In the genomic region with DNA sequence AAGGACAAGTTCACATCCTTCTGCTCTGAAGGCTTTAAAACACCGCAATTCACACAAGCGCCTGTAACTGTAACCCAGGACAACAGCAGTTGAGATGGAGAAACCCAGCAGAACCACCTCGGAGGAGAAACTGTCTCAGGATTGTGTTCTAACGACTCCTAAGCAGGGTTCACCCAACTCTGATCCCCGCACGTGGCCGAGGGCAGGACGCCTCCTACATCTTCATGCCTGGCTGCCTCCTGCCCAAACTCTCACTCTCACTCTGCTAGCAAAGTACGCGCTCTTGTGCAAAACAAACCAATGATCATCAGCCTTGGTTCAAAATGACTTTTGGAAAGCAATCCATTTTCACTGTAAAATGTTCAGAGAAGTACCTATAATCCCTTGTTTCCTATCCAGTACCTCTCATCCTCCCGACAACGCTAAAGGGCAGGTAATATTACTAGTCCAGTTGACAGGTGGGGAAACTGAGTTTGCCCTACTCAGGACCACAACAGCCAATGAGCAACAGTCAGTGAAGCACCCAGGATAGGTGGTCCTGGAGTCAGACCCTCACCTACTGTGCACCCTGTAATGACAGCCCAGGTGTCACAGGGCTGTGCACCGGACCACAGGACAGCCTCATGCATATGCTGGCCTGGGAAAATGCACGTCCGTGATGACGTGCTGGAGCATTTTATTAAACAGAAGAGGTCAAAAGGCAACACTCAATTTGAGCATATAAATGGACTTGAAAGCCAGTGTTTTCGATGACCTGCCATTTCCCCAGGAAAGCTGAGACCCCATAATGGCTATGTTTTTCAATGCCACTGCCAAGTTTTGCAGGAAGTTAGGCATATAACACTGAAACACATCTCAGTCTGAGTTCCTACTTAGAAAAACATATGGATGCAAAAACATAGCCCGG, we compare ENCODE assay signal across 8 cellular contexts. TPM values are rescaled to one million over a fixed set of nuclear protein-coding genes. Genes with fewer than 3 reads are reported as not detected.
DNase-seq lines count a peak whose midpoint lies in the region; ATAC-seq and TF ChIP-seq lines count a peak whose summit lies in the region.

No MANE protein-coding gene starts in this region.

- TF ChIP-seq RAD21 in IMR-90 (IDR thresholded peaks at IDR 0.05; ENCODE audit: low read length) = no peak

- H3K27ac ChIP-seq in IMR-90 (ENCODE audit: insufficient read depth, low read length) (peak overlapping the region; percentile 62; the same call in 1 of the 2 replicates), trophoblast cell (ENCODE audit: low read depth, low read length) (no peak overlapping the region)

- no peak for TF ChIP-seq CTCF in IMR-90 (conservative IDR thresholded peaks at IDR 0.05; ENCODE audit: low read depth, low read length)

- ATAC-seq in GM18498 (IDR thresholded peaks at IDR 0.05; ENCODE audit: unreplicated experiment) (peak; percentile 38), IMR-90 (ENCODE audit: low read depth) (peak; percentile 15)

- peak overlapping the region; percentile 5; the same call in 1 of the 2 replicates for H2BK20ac ChIP-seq in IMR-90 (ENCODE audit: low read depth, low read length)

- peak; percentile 62 for DNase-seq in IMR-90
- peak; percentile 99 to 100 for DNase-seq in dermis microvascular lymphatic vessel endothelial cell (ENCODE audit: low read depth in 2 of 2)
- DNase-seq in trophoblast cell = no peak
- DNase-seq in GOT3 (lab: John Stamatoyannopoulos, UW) = no peak
- DNase-seq in activated gamma-delta T cell (lab: John Stamatoyannopoulos, UW) = no peak
- no peak for DNase-seq in occipital lobe (lab: John Stamatoyannopoulos, UW)
- no peak for DNase-seq in SIG-M5 (lab: John Stamatoyannopoulos, UW)

- H4K91ac ChIP-seq in IMR-90 (ENCODE audit: insufficient read depth, low read depth, low read length) (peak overlapping the region; percentile 15; the same call in 1 of the 2 replicates), trophoblast cell (ENCODE audit: low read depth, low read length) (no peak overlapping the region)

- H3K23ac ChIP-seq in IMR-90 (ENCODE audit: low read depth, low read length) (peak overlapping the region; percentile 39), trophoblast cell (ENCODE audit: low read length) (no peak overlapping the region)

- H2AFZ ChIP-seq in IMR-90 (replicated peaks; ENCODE audit: low read length, poor library complexity) (no peak overlapping the region), trophoblast cell (ENCODE audit: insufficient read depth, low read length, poor library complexity) (peak overlapping the region; percentile 46)

- peak overlapping the region; percentile 19 for H2AK9ac ChIP-seq in IMR-90 (replicated peaks; ENCODE audit: low read depth, low read length, poor library complexity)

- in situ Hi-C loops in IMR-90 (cut with MboI; ENCODE audit: low sequenced_read_pairs) = no loop called here

- H3K4me1 ChIP-seq in IMR-90 (ENCODE audit: control insufficient read depth, insufficient read depth, low read length) (peaks cover 12% of the 10 kb centered on the region), trophoblast cell (ENCODE audit: control insufficient read depth in 1 of 2, insufficient read depth in 2 of 2, low read length in 2 of 2) (peaks cover 26 to 34% of the 10 kb centered on the region in 2 experiments)

- H2AK5ac ChIP-seq in IMR-90 (ENCODE audit: low read depth, low read length) (peak overlapping the region; percentile 62; the same call in 1 of the 2 replicates), trophoblast cell (ENCODE audit: low read length) (no peak overlapping the region)

- no peak overlapping the region for H3K9ac ChIP-seq in IMR-90 (ENCODE audit: low read depth, low read length)
- H3K9ac ChIP-seq in trophoblast cell (ENCODE audit: low read length) = no peak overlapping the region

- H3K18ac ChIP-seq in IMR-90 (ENCODE audit: low read depth, low read length) (peak overlapping the region; percentile 21; the same call in 1 of the 2 replicates), trophoblast cell (ENCODE audit: low read length) (no peak overlapping the region)

- intact Hi-C loops in IMR-90 (cut with micrococcal nuclease) = no loop called here

- no peak for TF ChIP-seq POLR2A in IMR-90 (IDR thresholded peaks at IDR 0.05; ENCODE audit: low read depth, low read length)

- dilution Hi-C loops in IMR-90 (cut with HindIII; ENCODE audit: low sequenced_read_pairs, unreplicated experiment) = no loop called here

- peak overlapping the region; percentile 6; the same call in 1 of the 2 replicates for H4K5ac ChIP-seq in IMR-90 (ENCODE audit: low read depth, low read length)

- no peak overlapping the region for H4K12ac ChIP-seq in trophoblast cell (ENCODE audit: low read depth, low read length)

- H4K20me1 ChIP-seq in IMR-90 (ENCODE audit: insufficient read depth, low read length) = peaks cover 63% of the 10 kb centered on the region

- no peak overlapping the region for H2BK15ac ChIP-seq in IMR-90 (ENCODE audit: low read depth, low read length)

- H3K36me3 ChIP-seq in IMR-90 (ENCODE audit: control insufficient read depth, insufficient read depth, low read length) (no peaks in the 10 kb centered on the region), trophoblast cell (ENCODE audit: control insufficient read depth in 1 of 2, insufficient read depth in 2 of 2, low read length in 2 of 2) (no peaks in the 10 kb centered on the region)

- CTCF ChIA-PET in IMR-90 (lab: Yijun Ruan, JAX) = no interaction called here

- peaks cover 5% of the 10 kb centered on the region for H3K79me2 ChIP-seq in trophoblast cell (ENCODE audit: control insufficient read depth, insufficient read depth, low read length, poor library complexity)

- no peak overlapping the region for H2BK12ac ChIP-seq in trophoblast cell (ENCODE audit: low read length)

- H2BK120ac ChIP-seq in IMR-90 (ENCODE audit: low read depth, low read length) = no peak overlapping the region
- H2BK120ac ChIP-seq in trophoblast cell (ENCODE audit: insufficient read depth, low read length, poor library complexity) = no peak overlapping the region

- H3K4ac ChIP-seq in IMR-90 (ENCODE audit: low read depth, low read length) (peak overlapping the region; percentile 15; the same call in 1 of the 2 replicates), trophoblast cell (ENCODE audit: low read depth, low read length) (peak overlapping the region; percentile 50)

- no peak overlapping the region for H3K56ac ChIP-seq in IMR-90 (ENCODE audit: extremely low read depth, insufficient read depth, low read length)

- 75% methylated on average over 8 of the region's 18 CpGs; no CpG with 5 or more reads in 1 of the 2 experiments for WGBS in IMR-90 (ENCODE audit: extremely low coverage in 2 of 2, insufficient read length in 1 of 2), 2 experiments
- no CpG with 5 or more reads among the region's 18 CpGs for WGBS in trophoblast cell (ENCODE audit: extremely low coverage, insufficient coverage, insufficient read length)

- BruUV-seq in IMR-90 (replicated peaks; lab: Mats Ljungman, UMichigan) = no TSS peak

- H3K9me3 ChIP-seq in IMR-90 (ENCODE audit: control insufficient read depth, insufficient read depth, low read length) (no peaks in the 10 kb centered on the region), trophoblast cell (ENCODE audit: insufficient read depth, low read depth, low read length) (peaks cover 2% of the 10 kb centered on the region)

- H3K9me1 ChIP-seq in IMR-90 (ENCODE audit: insufficient read depth, low read length) = peaks cover 24% of the 10 kb centered on the region

- peak overlapping the region; percentile 10 for H3K14ac ChIP-seq in IMR-90 (replicated peaks; ENCODE audit: low read depth, low read length)
- H3K14ac ChIP-seq in trophoblast cell (ENCODE audit: low read length) = no peak overlapping the region

- no peaks in the 10 kb centered on the region for H3K27me3 ChIP-seq in IMR-90 (ENCODE audit: control insufficient read depth, insufficient read depth, low read length)
- H3K27me3 ChIP-seq in trophoblast cell (ENCODE audit: insufficient read depth, low read length) = no peaks in the 10 kb centered on the region

- H3K4me2 ChIP-seq in IMR-90 (ENCODE audit: low read depth, low read length) (peak overlapping the region; percentile 73), trophoblast cell (ENCODE audit: low read length) (no peak overlapping the region)

- H3K4me3 ChIP-seq in IMR-90 (ENCODE audit: insufficient read depth, low read depth, low read length) (no peak overlapping the region), trophoblast cell (ENCODE audit: low read depth, low read length) (no peak overlapping the region)

- H3K79me1 ChIP-seq in IMR-90 (ENCODE audit: low read depth in 1 of 2, low read length in 2 of 2) (peaks cover 27 to 84% of the 10 kb centered on the region in 2 experiments), trophoblast cell (ENCODE audit: low read length) (no peaks in the 10 kb centered on the region)

- H4K8ac ChIP-seq in IMR-90 (ENCODE audit: low read depth in 2 of 2, low read length in 2 of 2) (no peak overlapping the region; a peak in 1 of 4 replicates), trophoblast cell (ENCODE audit: low read depth, low read length) (no peak overlapping the region)

- peak overlapping the region; percentile 64 for H2BK5ac ChIP-seq in IMR-90 (ENCODE audit: low read depth, low read length, poor library complexity, severe bottlenecking)
- no peak overlapping the region for H2BK5ac ChIP-seq in trophoblast cell (ENCODE audit: low read depth, low read length, poor library complexity)

- POLR2A ChIA-PET in IMR-90 (lab: Charles Lee; ENCODE audit: unreplicated experiment) = no interaction called here

TF ChIP-seq in IMR-90, 13 proteins besides CTCF, POLR2A, EP300 and RAD21 (continues in another document):
- TF ChIP-seq RFX5 (IDR thresholded peaks at IDR 0.05; ENCODE audit: low read depth, low read length) (no peak), BHLHE40 (IDR thresholded peaks at IDR 0.05; ENCODE audit: low read depth, low read length) (no peak)

RNA-seq across cellular contexts. Expression of a gene that starts 25.4 kb away (rescaled TPM):
- total RNA-seq in IMR-90 (2012; rRNA removed) (7.5 and 9.2 TPM in 2 replicates), dermis microvascular lymphatic vessel endothelial cell (5.8 and 10.7 TPM in 2 replicates), occipital lobe (11.4 TPM)
- 21.7 and 22.1 TPM in 2 replicates for polyA plus RNA-seq in IMR-90 (2012; rRNA removed)
- 13.0 and 16.4 TPM in 2 replicates for polyA plus RNA-seq in IMR-90 (2012; cell fraction: cytosol; rRNA removed)
- polyA plus RNA-seq in IMR-90 (2012; cell fraction: nucleus; rRNA removed; ENCODE audit: low replicate concordance) = 24.6 and 32.5 TPM in 2 replicates
- 18.1 and 19.9 TPM in 2 replicates for polyA plus RNA-seq in trophoblast cell (2013)

RNA-seq across cellular contexts. Expression of a gene that starts 49.6 kb away (rescaled TPM):
- total RNA-seq in IMR-90 (2012; rRNA removed) (not detected in 2 replicates), dermis microvascular lymphatic vessel endothelial cell (not detected in 2 replicates), occipital lobe (not detected)
- polyA plus RNA-seq in IMR-90 (2012; rRNA removed) = not detected in 2 replicates
- polyA plus RNA-seq in IMR-90 (2012; cell fraction: cytosol; rRNA removed) = not detected in 2 replicates
- 0.06 TPM in 1 of 2 replicates, not detected in the other for polyA plus RNA-seq in IMR-90 (2012; cell fraction: nucleus; rRNA removed; ENCODE audit: low replicate concordance)
- 0.12 and 0.25 TPM in 2 replicates for polyA plus RNA-seq in trophoblast cell (2013)

RNA-seq across cellular contexts. Expression of a gene that starts 49.8 kb away (rescaled TPM):
- total RNA-seq in IMR-90 (2012; rRNA removed) (1.4 and 1.7 TPM in 2 replicates), dermis microvascular lymphatic vessel endothelial cell (1.5 and 1.8 TPM in 2 replicates), occipital lobe (2.8 TPM)
- 3.8 and 4.1 TPM in 2 replicates for polyA plus RNA-seq in IMR-90 (2012; rRNA removed)
- 1.8 and 3.0 TPM in 2 replicates for polyA plus RNA-seq in IMR-90 (2012; cell fraction: cytosol; rRNA removed)
- 8.5 and 9.5 TPM in 2 replicates for polyA plus RNA-seq in IMR-90 (2012; cell fraction: nucleus; rRNA removed; ENCODE audit: low replicate concordance)
- 2.6 and 2.7 TPM in 2 replicates for polyA plus RNA-seq in trophoblast cell (2013)

Comparison
In these comparisons a context has a peak if more than half of its experiments do, and no peak if none do; other contexts are left out.
1. DNase-seq: peak in IMR-90 (single experiment) and dermis microvascular lymphatic vessel endothelial cell (2 of 2); none in trophoblast cell (0 of 2), GOT3 (single experiment), activated gamma-delta T cell (single experiment), occipital lobe (single experiment) and SIG-M5 (single experiment).